In genomic region chr1:162185299-162185698, GRCh38 we compare ENCODE assay signal across 1 cellular context.
A peak's percentile ranks its signal among the peaks of the same experiment; 100 is the strongest.
TF ChIP-seq lines count a peak whose summit lies in the region.

No MANE protein-coding gene starts in this region.

TF ChIP-seq in K562, 482 proteins besides CTCF, POLR2A, EP300 and RAD21 (continued from another document and continues in another):
- no peak for TF ChIP-seq ZNF253 (CRISPR knock-in tag; conservative IDR thresholded peaks at IDR 0.05)
- TF ChIP-seq ZC3H8 (IDR thresholded peaks at IDR 0.05): no peak
- no peak for TF ChIP-seq TSHZ1 (CRISPR knock-in tag; IDR thresholded peaks at IDR 0.05)
- no peak for TF ChIP-seq U2AF2 (optimal IDR thresholded peaks at IDR 0.05; ENCODE audit: low read depth, low read length)
- TF ChIP-seq SETDB1 (IDR thresholded peaks at IDR 0.05; ENCODE audit: low read length): no peak
- peak; percentile 25; the same call in 1 of the 2 replicates for TF ChIP-seq SMAD4 (CRISPR knock-in tag; conservative IDR thresholded peaks at IDR 0.05)
- TF ChIP-seq IFI16 (CRISPR knock-in tag; IDR thresholded peaks at IDR 0.05): no peak
- no peak for TF ChIP-seq FOSL1 (tag; conservative IDR thresholded peaks at IDR 0.05)
- TF ChIP-seq HNRNPL (IDR thresholded peaks at IDR 0.05; ENCODE audit: low read depth, low read length): no peak
- TF ChIP-seq ZNF699 (CRISPR knock-in tag; IDR thresholded peaks at IDR 0.05; ENCODE audit: insufficient replicate concordance): no peak
- TF ChIP-seq ZNF124 (CRISPR knock-in tag; IDR thresholded peaks at IDR 0.05): no peak
- TF ChIP-seq ID3 (CRISPR knock-in tag; IDR thresholded peaks at IDR 0.05): no peak
- no peak for TF ChIP-seq ID3 (tag; IDR thresholded peaks at IDR 0.05)
- TF ChIP-seq SUPT5H (IDR thresholded peaks at IDR 0.05): no peak
- 0 out of 2 replicates have a peak, but pooled peaks have one; percentile 49 for TF ChIP-seq HDAC2 (IDR thresholded peaks at IDR 0.05)
- TF ChIP-seq ATF1 (CRISPR knock-in tag; IDR thresholded peaks at IDR 0.05): no peak
- 0 out of 2 replicates have a peak, but pooled peaks have one; percentile 10 for TF ChIP-seq ATF1 (tag; IDR thresholded peaks at IDR 0.05)
- TF ChIP-seq BRF2 (IDR thresholded peaks at IDR 0.05; ENCODE audit: borderline replicate concordance, insufficient read depth, insufficient read length): no peak
- TF ChIP-seq ZBTB9 (CRISPR knock-in tag; IDR thresholded peaks at IDR 0.05): no peak
- no peak for TF ChIP-seq ZMIZ1 (IDR thresholded peaks at IDR 0.05; ENCODE audit: low read depth in 2 of 2, low read length in 2 of 2)
- no peak for TF ChIP-seq ZNF407 (IDR thresholded peaks at IDR 0.05; ENCODE audit: low read depth)
- no peak for TF ChIP-seq CBX3 (IDR thresholded peaks at IDR 0.05; ENCODE audit: borderline replicate concordance in 1 of 2, low read length in 2 of 2)
- no peak for TF ChIP-seq ADNP (tag; IDR thresholded peaks at IDR 0.05)
- no peak for TF ChIP-seq E2F3 (CRISPR knock-in tag; IDR thresholded peaks at IDR 0.05)
- no peak for TF ChIP-seq POLR2AphosphoS5 (IDR thresholded peaks at IDR 0.05; ENCODE audit: control insufficient read depth, insufficient read depth, low read depth, low read length)
- TF ChIP-seq MTF1 (CRISPR knock-in tag; IDR thresholded peaks at IDR 0.05; ENCODE audit: borderline replicate concordance): no peak
- no peak for TF ChIP-seq THAP12 (CRISPR knock-in tag; IDR thresholded peaks at IDR 0.05)
- no peak for TF ChIP-seq TFAM (CRISPR knock-in tag; conservative IDR thresholded peaks at IDR 0.05)
- TF ChIP-seq ZNF143 (CRISPR knock-in tag; IDR thresholded peaks at IDR 0.05): no peak
- TF ChIP-seq PHF8 (IDR thresholded peaks at IDR 0.05; ENCODE audit: borderline replicate concordance, low read length): no peak
- TF ChIP-seq KDM1A (IDR thresholded peaks at IDR 0.05): peak; percentile 65 to 70
- TF ChIP-seq BRD4 (IDR thresholded peaks at IDR 0.05): no peak
- no peak for TF ChIP-seq PREB (CRISPR knock-in tag; IDR thresholded peaks at IDR 0.05)
- no peak for TF ChIP-seq ZSCAN29 (IDR thresholded peaks at IDR 0.05)
- no peak for TF ChIP-seq NFIX (CRISPR knock-in tag; IDR thresholded peaks at IDR 0.05; ENCODE audit: low read depth)
- TF ChIP-seq SREBF2 (CRISPR knock-in tag; IDR thresholded peaks at IDR 0.05): no peak
- no peak for TF ChIP-seq ZNF263 (CRISPR knock-in tag; IDR thresholded peaks at IDR 0.05; ENCODE audit: borderline replicate concordance)
- peak; percentile 95 for TF ChIP-seq MAFG (tag; conservative IDR thresholded peaks at IDR 0.05)
- no peak for TF ChIP-seq CREM (IDR thresholded peaks at IDR 0.05; ENCODE audit: low read depth)
- TF ChIP-seq CSDE1 (IDR thresholded peaks at IDR 0.05): no peak
- no peak for TF ChIP-seq TOE1 (IDR thresholded peaks at IDR 0.05; ENCODE audit: borderline replicate concordance)
- no peak for TF ChIP-seq TOE1 (CRISPR knock-in tag; IDR thresholded peaks at IDR 0.05; ENCODE audit: borderline replicate concordance, low read depth)
- TF ChIP-seq DMBX1 (CRISPR knock-in tag; IDR thresholded peaks at IDR 0.05; ENCODE audit: borderline replicate concordance): no peak
- peak; percentile 69; the same call in 1 of the 2 replicates for TF ChIP-seq LCOR (CRISPR knock-in tag; IDR thresholded peaks at IDR 0.05)
